In the genomic region with DNA sequence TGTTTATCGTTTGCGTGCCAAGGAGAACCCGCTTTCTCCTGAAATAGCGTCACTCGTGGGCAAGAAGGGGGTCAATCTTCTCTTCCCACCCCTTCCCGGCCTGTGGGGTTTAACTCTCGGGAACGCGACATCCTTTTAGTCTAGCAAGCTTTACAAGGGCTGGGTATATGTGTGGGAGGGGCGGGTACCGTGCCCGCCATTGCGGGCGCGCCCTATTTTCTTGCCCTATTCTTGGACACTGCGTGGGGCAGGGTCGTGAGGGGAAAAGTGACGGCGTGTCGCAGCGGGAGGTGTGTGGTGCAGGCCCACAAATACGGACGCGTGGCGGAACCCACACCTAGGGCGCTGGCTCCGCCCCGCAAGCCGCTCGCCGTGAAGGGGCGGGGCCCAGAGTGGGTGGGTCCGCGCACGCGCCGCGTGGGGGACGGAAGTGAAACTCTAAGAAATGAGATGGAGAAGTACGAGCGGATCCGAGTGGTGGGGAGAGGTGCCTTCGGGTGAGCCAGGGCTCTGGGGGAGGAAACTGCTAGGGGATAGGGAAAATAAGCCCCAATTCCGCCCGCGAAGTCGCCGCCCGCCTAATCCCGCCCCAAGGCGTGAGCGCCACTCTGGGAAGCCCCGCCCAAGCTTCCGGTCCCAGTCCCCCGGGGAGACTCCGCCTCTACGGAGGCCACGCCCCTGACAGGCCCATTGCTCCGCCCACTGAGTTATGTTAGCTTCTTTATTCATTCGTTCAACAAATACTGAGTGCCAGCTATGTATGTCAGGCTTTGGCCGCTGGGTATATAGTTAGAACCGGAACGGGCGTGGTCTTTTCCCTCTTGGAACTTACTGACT, we compare ENCODE assay signal across 1 cellular context.
TF ChIP-seq lines count a peak whose summit lies in the region.

A gene (plus strand): TSS at position 425 of the 837 bp plus-strand sequence. CDS start 26 bp downstream, at position 451.

TF ChIP-seq in SK-N-SH, 30 proteins besides CTCF, POLR2A, EP300 and RAD21 (continued from another document):
- no peak for TF ChIP-seq RFX5 (IDR thresholded peaks at IDR 0.05; ENCODE audit: low read length)
- TF ChIP-seq, protein P1, sequence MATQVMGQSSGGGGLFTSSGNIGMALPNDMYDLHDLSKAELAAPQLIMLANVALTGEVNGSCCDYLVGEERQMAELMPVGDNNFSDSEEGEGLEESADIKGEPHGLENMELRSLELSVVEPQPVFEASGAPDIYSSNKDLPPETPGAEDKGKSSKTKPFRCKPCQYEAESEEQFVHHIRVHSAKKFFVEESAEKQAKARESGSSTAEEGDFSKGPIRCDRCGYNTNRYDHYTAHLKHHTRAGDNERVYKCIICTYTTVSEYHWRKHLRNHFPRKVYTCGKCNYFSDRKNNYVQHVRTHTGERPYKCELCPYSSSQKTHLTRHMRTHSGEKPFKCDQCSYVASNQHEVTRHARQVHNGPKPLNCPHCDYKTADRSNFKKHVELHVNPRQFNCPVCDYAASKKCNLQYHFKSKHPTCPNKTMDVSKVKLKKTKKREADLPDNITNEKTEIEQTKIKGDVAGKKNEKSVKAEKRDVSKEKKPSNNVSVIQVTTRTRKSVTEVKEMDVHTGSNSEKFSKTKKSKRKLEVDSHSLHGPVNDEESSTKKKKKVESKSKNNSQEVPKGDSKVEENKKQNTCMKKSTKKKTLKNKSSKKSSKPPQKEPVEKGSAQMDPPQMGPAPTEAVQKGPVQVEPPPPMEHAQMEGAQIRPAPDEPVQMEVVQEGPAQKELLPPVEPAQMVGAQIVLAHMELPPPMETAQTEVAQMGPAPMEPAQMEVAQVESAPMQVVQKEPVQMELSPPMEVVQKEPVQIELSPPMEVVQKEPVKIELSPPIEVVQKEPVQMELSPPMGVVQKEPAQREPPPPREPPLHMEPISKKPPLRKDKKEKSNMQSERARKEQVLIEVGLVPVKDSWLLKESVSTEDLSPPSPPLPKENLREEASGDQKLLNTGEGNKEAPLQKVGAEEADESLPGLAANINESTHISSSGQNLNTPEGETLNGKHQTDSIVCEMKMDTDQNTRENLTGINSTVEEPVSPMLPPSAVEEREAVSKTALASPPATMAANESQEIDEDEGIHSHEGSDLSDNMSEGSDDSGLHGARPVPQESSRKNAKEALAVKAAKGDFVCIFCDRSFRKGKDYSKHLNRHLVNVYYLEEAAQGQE (IDR thresholded peaks at IDR 0.05; ENCODE audit: low read depth, low read length), result no peak
- no peak for TF ChIP-seq SIN3A (IDR thresholded peaks at IDR 0.05; ENCODE audit: borderline replicate concordance, low read depth, low read length)
- TF ChIP-seq JUND (IDR thresholded peaks at IDR 0.05), result no peak
- no peak for TF ChIP-seq TCF12 (IDR thresholded peaks at IDR 0.05)
- TF ChIP-seq, protein P2, sequence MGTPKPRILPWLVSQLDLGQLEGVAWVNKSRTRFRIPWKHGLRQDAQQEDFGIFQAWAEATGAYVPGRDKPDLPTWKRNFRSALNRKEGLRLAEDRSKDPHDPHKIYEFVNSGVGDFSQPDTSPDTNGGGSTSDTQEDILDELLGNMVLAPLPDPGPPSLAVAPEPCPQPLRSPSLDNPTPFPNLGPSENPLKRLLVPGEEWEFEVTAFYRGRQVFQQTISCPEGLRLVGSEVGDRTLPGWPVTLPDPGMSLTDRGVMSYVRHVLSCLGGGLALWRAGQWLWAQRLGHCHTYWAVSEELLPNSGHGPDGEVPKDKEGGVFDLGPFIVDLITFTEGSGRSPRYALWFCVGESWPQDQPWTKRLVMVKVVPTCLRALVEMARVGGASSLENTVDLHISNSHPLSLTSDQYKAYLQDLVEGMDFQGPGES (IDR thresholded peaks at IDR 0.05; ENCODE audit: low read depth, low read length), result no peak
- TF ChIP-seq RCOR1 (IDR thresholded peaks at IDR 0.05; ENCODE audit: low read length), result no peak
- TF ChIP-seq RXRA (IDR thresholded peaks at IDR 0.05; ENCODE audit: borderline replicate concordance, low read depth), result no peak
- TF ChIP-seq FOXJ3 (CRISPR knock-in tag; IDR thresholded peaks at IDR 0.05), result no peak
- TF ChIP-seq YY1 (IDR thresholded peaks at IDR 0.05; ENCODE audit: low read depth), result no peak
- no peak for TF ChIP-seq NFIC (IDR thresholded peaks at IDR 0.05; ENCODE audit: borderline replicate concordance)
- TF ChIP-seq, protein P3, sequence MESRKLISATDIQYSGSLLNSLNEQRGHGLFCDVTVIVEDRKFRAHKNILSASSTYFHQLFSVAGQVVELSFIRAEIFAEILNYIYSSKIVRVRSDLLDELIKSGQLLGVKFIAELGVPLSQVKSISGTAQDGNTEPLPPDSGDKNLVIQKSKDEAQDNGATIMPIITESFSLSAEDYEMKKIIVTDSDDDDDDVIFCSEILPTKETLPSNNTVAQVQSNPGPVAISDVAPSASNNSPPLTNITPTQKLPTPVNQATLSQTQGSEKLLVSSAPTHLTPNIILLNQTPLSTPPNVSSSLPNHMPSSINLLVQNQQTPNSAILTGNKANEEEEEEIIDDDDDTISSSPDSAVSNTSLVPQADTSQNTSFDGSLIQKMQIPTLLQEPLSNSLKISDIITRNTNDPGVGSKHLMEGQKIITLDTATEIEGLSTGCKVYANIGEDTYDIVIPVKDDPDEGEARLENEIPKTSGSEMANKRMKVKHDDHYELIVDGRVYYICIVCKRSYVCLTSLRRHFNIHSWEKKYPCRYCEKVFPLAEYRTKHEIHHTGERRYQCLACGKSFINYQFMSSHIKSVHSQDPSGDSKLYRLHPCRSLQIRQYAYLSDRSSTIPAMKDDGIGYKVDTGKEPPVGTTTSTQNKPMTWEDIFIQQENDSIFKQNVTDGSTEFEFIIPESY (IDR thresholded peaks at IDR 0.05; ENCODE audit: borderline replicate concordance, low read depth), result no peak
